ENCODE assay signal across 1 cellular context in the genomic region with DNA sequence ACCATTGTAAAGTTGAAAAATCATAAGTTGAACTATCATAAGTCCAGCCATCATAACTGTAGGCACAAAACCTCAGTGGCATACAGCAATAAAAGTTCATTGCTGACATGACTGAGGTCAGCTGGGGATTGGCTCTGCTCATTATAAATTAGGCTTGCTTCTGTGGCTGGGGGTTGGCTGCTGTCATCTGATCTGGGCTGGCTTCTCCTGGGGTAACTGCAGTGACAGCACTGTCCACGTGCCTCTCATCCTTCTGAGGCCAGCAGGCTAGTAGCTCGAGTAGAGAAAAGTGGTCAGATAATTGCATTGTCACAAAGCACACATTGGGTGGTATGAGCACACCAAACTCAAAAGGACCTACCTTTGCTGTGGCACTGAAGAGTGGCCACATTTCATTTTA.
TF ChIP-seq lines count a peak whose summit lies in the region.

No MANE protein-coding gene starts in this region.

TF ChIP-seq in IMR-90, 13 proteins besides CTCF, POLR2A, EP300 and RAD21:
- no peak for TF ChIP-seq MAZ (IDR thresholded peaks at IDR 0.05; ENCODE audit: borderline replicate concordance, low read depth, low read length)
- no peak for TF ChIP-seq MXI1 (IDR thresholded peaks at IDR 0.05; ENCODE audit: borderline replicate concordance, low read depth, low read length)
- TF ChIP-seq, protein P1, sequence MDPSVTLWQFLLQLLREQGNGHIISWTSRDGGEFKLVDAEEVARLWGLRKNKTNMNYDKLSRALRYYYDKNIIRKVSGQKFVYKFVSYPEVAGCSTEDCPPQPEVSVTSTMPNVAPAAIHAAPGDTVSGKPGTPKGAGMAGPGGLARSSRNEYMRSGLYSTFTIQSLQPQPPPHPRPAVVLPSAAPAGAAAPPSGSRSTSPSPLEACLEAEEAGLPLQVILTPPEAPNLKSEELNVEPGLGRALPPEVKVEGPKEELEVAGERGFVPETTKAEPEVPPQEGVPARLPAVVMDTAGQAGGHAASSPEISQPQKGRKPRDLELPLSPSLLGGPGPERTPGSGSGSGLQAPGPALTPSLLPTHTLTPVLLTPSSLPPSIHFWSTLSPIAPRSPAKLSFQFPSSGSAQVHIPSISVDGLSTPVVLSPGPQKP (IDR thresholded peaks at IDR 0.05; ENCODE audit: borderline replicate concordance, low read depth, low read length) = no peak
- TF ChIP-seq NFE2L2 (IDR thresholded peaks at IDR 0.05; ENCODE audit: low read depth, low read length) = no peak
- TF ChIP-seq, protein P2, sequence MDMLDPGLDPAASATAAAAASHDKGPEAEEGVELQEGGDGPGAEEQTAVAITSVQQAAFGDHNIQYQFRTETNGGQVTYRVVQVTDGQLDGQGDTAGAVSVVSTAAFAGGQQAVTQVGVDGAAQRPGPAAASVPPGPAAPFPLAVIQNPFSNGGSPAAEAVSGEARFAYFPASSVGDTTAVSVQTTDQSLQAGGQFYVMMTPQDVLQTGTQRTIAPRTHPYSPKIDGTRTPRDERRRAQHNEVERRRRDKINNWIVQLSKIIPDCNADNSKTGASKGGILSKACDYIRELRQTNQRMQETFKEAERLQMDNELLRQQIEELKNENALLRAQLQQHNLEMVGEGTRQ (IDR thresholded peaks at IDR 0.05; ENCODE audit: low read depth, low read length) = no peak
- TF ChIP-seq SMC3 (IDR thresholded peaks at IDR 0.05; ENCODE audit: low read depth, low read length) = no peak
- no peak for TF ChIP-seq RCOR1 (IDR thresholded peaks at IDR 0.05; ENCODE audit: insufficient replicate concordance, low read length)
- TF ChIP-seq RFX5 (IDR thresholded peaks at IDR 0.05; ENCODE audit: low read depth, low read length) = no peak
- no peak for TF ChIP-seq MAFK (IDR thresholded peaks at IDR 0.05; ENCODE audit: low read depth, low read length)
- TF ChIP-seq FOS (IDR thresholded peaks at IDR 0.05; ENCODE audit: low read depth, low read length) = no peak
- no peak for TF ChIP-seq CHD1 (IDR thresholded peaks at IDR 0.05; ENCODE audit: low read depth, low read length)
- TF ChIP-seq CEBPB (IDR thresholded peaks at IDR 0.05; ENCODE audit: low read depth, low read length) = no peak
- TF ChIP-seq BHLHE40 (IDR thresholded peaks at IDR 0.05; ENCODE audit: low read depth, low read length) = no peak
